ENCODE assay signal across 8 cellular contexts in the genomic region with DNA sequence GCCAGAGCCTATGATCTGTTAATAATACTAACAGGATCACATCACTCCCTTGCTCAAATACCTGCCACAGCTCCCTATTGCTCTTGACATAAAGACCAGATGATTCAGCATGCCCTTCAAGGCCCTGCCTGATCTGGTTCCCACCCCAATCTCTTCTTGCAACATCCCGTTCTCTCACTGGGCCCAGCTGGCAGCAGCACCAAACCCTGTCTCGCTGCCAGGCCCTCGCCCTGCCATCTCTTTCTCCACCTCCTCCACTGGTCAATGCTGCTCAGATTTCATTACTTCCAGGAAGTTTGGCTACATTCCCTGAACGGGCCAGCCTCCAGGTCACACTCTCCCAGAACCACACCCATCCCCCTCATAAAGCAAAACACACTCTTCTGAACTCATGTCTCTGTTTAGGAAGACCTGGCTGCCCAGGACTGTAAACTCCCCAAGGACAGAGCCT. TPM values are rescaled to one million over a fixed set of nuclear protein-coding genes. Genes with fewer than 3 reads are reported as not detected.
DNase-seq lines count a peak whose midpoint lies in the region; ATAC-seq and TF ChIP-seq lines count a peak whose summit lies in the region.

No MANE protein-coding gene starts in this region.

- no peak for TF ChIP-seq CTCF in epithelial cell of esophagus (IDR thresholded peaks at IDR 0.05; ENCODE audit: insufficient read depth, low read depth, low read length, missing control alignments)
- TF ChIP-seq CTCF in activated CD8-positive, alpha-beta T cell treated with anti-CD3 and anti-CD28 coated beads for 36 hours (IDR thresholded peaks at IDR 0.05), result no peak

- no peaks in the 10 kb centered on the region for H3K9me3 Mint-ChIP-seq in activated CD8-positive, alpha-beta T cell treated with anti-CD3 and anti-CD28 coated beads for 36 hours

- H3K27ac Mint-ChIP-seq in activated CD8-positive, alpha-beta T cell treated with anti-CD3 and anti-CD28 coated beads for 36 hours, result no peak overlapping the region

- H3K4me3 ChIP-seq in epithelial cell of esophagus (ENCODE audit: low read length) (no peak overlapping the region), SJCRH30 (no peak overlapping the region)

- POLR2A ChIA-PET in activated CD8-positive, alpha-beta T cell treated with anti-CD3 and anti-CD28 coated beads for 36 hours (lab: Charles Lee), result no interaction called here

- no peaks in the 10 kb centered on the region for H3K36me3 Mint-ChIP-seq in activated CD8-positive, alpha-beta T cell treated with anti-CD3 and anti-CD28 coated beads for 36 hours (ENCODE audit: low read depth)

- DNase-seq in Ammon's horn (ENCODE audit: low spot score) (peak; percentile 69), NCI-H2196 (lab: John Stamatoyannopoulos, UW; ENCODE audit: unreplicated experiment) (peak; percentile 95), epithelial cell of esophagus (ENCODE audit: low read depth) (peak; percentile 89), myocyte (ENCODE audit: low read depth) (peak; percentile 91), SJCRH30 (no peak), OCI-M2 (lab: John Stamatoyannopoulos, UW; ENCODE audit: unreplicated experiment) (no peak), NCI-H524 (lab: John Stamatoyannopoulos, UW) (no peak)
- no peak for DNase-seq in activated CD8-positive, alpha-beta T cell treated with anti-CD3 and anti-CD28 coated beads for 36 hours

- no peaks in the 10 kb centered on the region for H3K27me3 Mint-ChIP-seq in activated CD8-positive, alpha-beta T cell treated with anti-CD3 and anti-CD28 coated beads for 36 hours

- no peak overlapping the region for H3K4me3 Mint-ChIP-seq in activated CD8-positive, alpha-beta T cell treated with anti-CD3 and anti-CD28 coated beads for 36 hours

- H3K27me3 ChIP-seq in SJCRH30, result no peaks in the 10 kb centered on the region

- H3K4me1 Mint-ChIP-seq in activated CD8-positive, alpha-beta T cell treated with anti-CD3 and anti-CD28 coated beads for 36 hours (ENCODE audit: low read depth), result peaks cover 2% of the 10 kb centered on the region

- peaks cover 6% of the 10 kb centered on the region; the same call in 1 of the 2 replicates for H3K4me1 ChIP-seq in SJCRH30

- intact Hi-C loops in activated CD8-positive, alpha-beta T cell treated with anti-CD3 and anti-CD28 coated beads for 36 hours (cut with micrococcal nuclease), result no loop called here

- no peaks in the 10 kb centered on the region for H3K36me3 ChIP-seq in SJCRH30

- H3K27ac ChIP-seq in SJCRH30, result no peak overlapping the region

- CTCF ChIA-PET in activated CD8-positive, alpha-beta T cell treated with anti-CD3 and anti-CD28 coated beads for 36 hours (lab: Charles Lee), result interaction anchor here (1.4 kb wide), 1 partner anchor 144 kb away, joined by 3 read pairs; no protein-coding TSS in a partner anchor

- ATAC-seq in activated CD8-positive, alpha-beta T cell treated with anti-CD3 and anti-CD28 coated beads for 36 hours, result no peak

- no peaks in the 10 kb centered on the region for H3K9me3 ChIP-seq in SJCRH30 (replicated peaks)

RNA-seq across cellular contexts. Expression of a gene that starts 8.6 kb away (rescaled TPM):
- 29.7 and 34.1 TPM in 2 replicates for total RNA-seq in myocyte
- polyA plus RNA-seq in myocyte (2012), result 30.4 TPM
- total RNA-seq in SJCRH30 (2014; rRNA removed; shearing (Covaris generic)), result 31.7 and 36.0 TPM in 2 replicates
- 10 to 100 TPM; 59.5 to 63.3 TPM for total RNA-seq in activated CD8-positive, alpha-beta T cell treated with anti-CD3 and anti-CD28 coated beads for 36 hours

RNA-seq across cellular contexts. Expression of a gene that starts 16.9 kb away (rescaled TPM):
- total RNA-seq in myocyte, result 0.59 TPM in 1 of 2 replicates, not detected in the other
- polyA plus RNA-seq in myocyte (2012), result 5.5 TPM
- not detected in 2 replicates for total RNA-seq in SJCRH30 (2014; rRNA removed; shearing (Covaris generic))
- under 1 TPM; 0.47 to 0.56 TPM for total RNA-seq in activated CD8-positive, alpha-beta T cell treated with anti-CD3 and anti-CD28 coated beads for 36 hours

RNA-seq across cellular contexts. Expression of a gene that starts 49.0 kb away (rescaled TPM):
- 25.5 and 29.5 TPM in 2 replicates for total RNA-seq in myocyte
- polyA plus RNA-seq in myocyte (2012), result 57.4 TPM
- total RNA-seq in SJCRH30 (2014; rRNA removed; shearing (Covaris generic)), result 19.3 and 26.6 TPM in 2 replicates
- total RNA-seq in activated CD8-positive, alpha-beta T cell treated with anti-CD3 and anti-CD28 coated beads for 36 hours, result 1 to 10 TPM; 9.4 to 9.7 TPM

RNA-seq across cellular contexts. Expression of a gene that starts 52.8 kb away (rescaled TPM):
- total RNA-seq in myocyte, result 62.2 and 81.7 TPM in 2 replicates
- polyA plus RNA-seq in myocyte (2012), result 62.0 TPM
- total RNA-seq in SJCRH30 (2014; rRNA removed; shearing (Covaris generic)), result 11.1 and 12.5 TPM in 2 replicates
- total RNA-seq in activated CD8-positive, alpha-beta T cell treated with anti-CD3 and anti-CD28 coated beads for 36 hours, result 10 to 100 TPM; 77.8 to 81.2 TPM

Comparison
In these comparisons a context has a peak if more than half of its experiments do, and no peak if none do; other contexts are left out.
1. DNase-seq: peak in Ammon's horn (single experiment), NCI-H2196 (single experiment), epithelial cell of esophagus (single experiment) and myocyte (single experiment); none in SJCRH30 (0 of 2), OCI-M2 (single experiment), NCI-H524 (0 of 2) and activated CD8-positive, alpha-beta T cell treated with anti-CD3 and anti-CD28 coated beads for 36 hours (single experiment).